ENCODE assay signal across 8 cellular contexts in the genomic region with DNA sequence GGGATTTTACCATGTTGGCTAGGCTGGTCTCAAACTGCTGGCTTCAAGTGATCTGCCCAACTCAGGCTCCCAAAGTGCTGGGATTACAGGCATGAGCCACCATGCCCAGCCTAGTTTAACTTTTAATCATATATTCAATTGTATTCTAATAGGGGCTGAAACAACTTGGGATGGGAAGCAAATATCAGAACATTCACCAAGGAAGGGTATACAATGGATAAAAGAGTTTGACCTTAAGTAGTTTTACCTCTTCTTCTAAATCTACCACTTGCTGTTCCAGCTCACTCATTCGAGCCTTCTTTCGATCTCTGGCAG. TPM values are rescaled to one million over a fixed set of nuclear protein-coding genes. Genes with fewer than 3 reads are reported as not detected.
DNase-seq lines count a peak whose midpoint lies in the region; ATAC-seq and TF ChIP-seq lines count a peak whose summit lies in the region.

No MANE protein-coding gene starts in this region.

- H3K36me3 ChIP-seq in ES-I3 (ENCODE audit: insufficient read depth, low read length): peaks cover 38% of the 10 kb centered on the region
- H3K36me3 ChIP-seq in RWPE2 (ENCODE audit: low read depth): peaks cover 65% of the 10 kb centered on the region

- H3K9me3 Mint-ChIP-seq in progenitor cell of endocrine pancreas (ENCODE audit: low read depth): no peaks in the 10 kb centered on the region

- TF ChIP-seq CTCF in RWPE2 (IDR thresholded peaks at IDR 0.05; ENCODE audit: poor library complexity, severe bottlenecking) (no peak), epithelial cell of esophagus (IDR thresholded peaks at IDR 0.05; ENCODE audit: insufficient read depth, low read depth, low read length, missing control alignments) (no peak), progenitor cell of endocrine pancreas (IDR thresholded peaks at IDR 0.05; ENCODE audit: unreplicated experiment) (no peak)

- no peak for ATAC-seq in RWPE2 (ENCODE audit: low read depth)
- no peak for ATAC-seq in HG02885 (IDR thresholded peaks at IDR 0.05; ENCODE audit: poor library complexity, unreplicated experiment)

- H3K27ac ChIP-seq in RWPE2 (ENCODE audit: poor library complexity, severe bottlenecking): peak overlapping the region; percentile 90

- DNase-seq in RWPE2 (ENCODE audit: low spot score): no peak
- DNase-seq in epithelial cell of esophagus (ENCODE audit: low read depth): no peak
- no peak for DNase-seq in progenitor cell of endocrine pancreas (ENCODE audit: low spot score, unreplicated experiment)
- no peak for DNase-seq in NCI-H146 (lab: John Stamatoyannopoulos, UW)
- DNase-seq in NCI-H2227 (lab: John Stamatoyannopoulos, UW; ENCODE audit: unreplicated experiment): no peak
- no peak for DNase-seq in cerebellum (ENCODE audit: low spot score)

- H3K4me1 ChIP-seq in ES-I3 (ENCODE audit: insufficient read depth, low read length): no peaks in the 10 kb centered on the region
- peaks cover 17% of the 10 kb centered on the region for H3K4me1 ChIP-seq in RWPE2 (ENCODE audit: insufficient read depth, poor library complexity, severe bottlenecking)

- no peaks in the 10 kb centered on the region for H3K27me3 ChIP-seq in RWPE2 (ENCODE audit: insufficient read depth, poor library complexity, severe bottlenecking)

- peak overlapping the region; percentile 97 for H3K4me3 ChIP-seq in RWPE2 (ENCODE audit: severe bottlenecking)
- peak overlapping the region; percentile 84 for H3K4me3 ChIP-seq in epithelial cell of esophagus (ENCODE audit: low read length)

- H3K4me3 Mint-ChIP-seq in progenitor cell of endocrine pancreas (ENCODE audit: low read depth): peak overlapping the region; percentile 92

- H3K9me3 ChIP-seq in ES-I3 (ENCODE audit: control insufficient read depth, insufficient read depth, low read length): no peaks in the 10 kb centered on the region
- H3K9me3 ChIP-seq in RWPE2 (ENCODE audit: severe bottlenecking): no peaks in the 10 kb centered on the region

- H3K4me1 Mint-ChIP-seq in progenitor cell of endocrine pancreas (ENCODE audit: low read depth): peaks cover 28% of the 10 kb centered on the region

- H3K27me3 Mint-ChIP-seq in progenitor cell of endocrine pancreas: no peaks in the 10 kb centered on the region

- H3K36me3 Mint-ChIP-seq in progenitor cell of endocrine pancreas (ENCODE audit: insufficient read depth): peaks cover 32% of the 10 kb centered on the region

- peak overlapping the region; percentile 100 for H3K9ac ChIP-seq in ES-I3 (ENCODE audit: low read depth, low read length)

- H3K27ac Mint-ChIP-seq in progenitor cell of endocrine pancreas: peak overlapping the region; percentile 100

RNA-seq across cellular contexts. Expression of gene XBP1, which starts 1.6 kb away (rescaled TPM):
- total RNA-seq in progenitor cell of endocrine pancreas (126 and 130 TPM in 2 replicates), cerebellum (43.3 TPM)

RNA-seq across cellular contexts. Expression of gene CCDC117, which starts 26.3 kb away (rescaled TPM):
- 39.9 and 40.4 TPM in 2 replicates for total RNA-seq in progenitor cell of endocrine pancreas
- total RNA-seq in cerebellum: 19.3 TPM

RNA-seq across cellular contexts. Expression of gene HSCB, which starts 56.9 kb away (rescaled TPM):
- total RNA-seq in progenitor cell of endocrine pancreas (15.3 and 18.5 TPM in 2 replicates), cerebellum (4.1 TPM)

RNA-seq across cellular contexts. Expression of gene CHEK2, which starts 57.1 kb away (rescaled TPM):
- 24.1 and 25.6 TPM in 2 replicates for total RNA-seq in progenitor cell of endocrine pancreas
- total RNA-seq in cerebellum: 6.1 TPM
